Comparison of ENCODE assay signal across 8 cellular contexts in genomic region chr9:132411091-132411508, GRCh38. TPM values are rescaled to one million over a fixed set of nuclear protein-coding genes. Genes with fewer than 3 reads are reported as not detected.
DNase-seq lines count a peak whose midpoint lies in the region; ATAC-seq and TF ChIP-seq lines count a peak whose summit lies in the region.

No MANE protein-coding gene starts in this region.

- H3K27me3 ChIP-seq in A673 (replicated peaks; ENCODE audit: insufficient read depth, low read depth, low read length, poor library complexity) (peaks cover 69% of the 10 kb centered on the region), duodenal mucosa (ENCODE audit: control insufficient read depth in 1 of 2, insufficient read depth in 2 of 2, low read length in 2 of 2) (peaks cover 54 to 58% of the 10 kb centered on the region in 2 donors), mesenchymal stem cell (ENCODE audit: control insufficient read depth in 1 of 2, insufficient read depth in 1 of 2, low read length in 2 of 2) (peaks cover 62 to 68% of the 10 kb centered on the region in 2 experiments)

- H3K4me3 ChIP-seq in A673 (ENCODE audit: low read depth, low read length, poor library complexity, severe bottlenecking) = no peak overlapping the region
- H3K4me3 ChIP-seq in duodenal mucosa (ENCODE audit: low read depth in 1 of 2, low read length in 2 of 2) = peak overlapping the region; percentile 52 to 55
- no peak overlapping the region for H3K4me3 ChIP-seq in mesenchymal stem cell (ENCODE audit: insufficient read depth in 1 of 2, low read depth in 1 of 2, low read length in 2 of 2)

- no peaks in the 10 kb centered on the region for H3K4me1 ChIP-seq in A673 (ENCODE audit: insufficient read depth, low read length, poor library complexity, severe bottlenecking)
- peaks cover 13 to 20% of the 10 kb centered on the region in 2 donors for H3K4me1 ChIP-seq in duodenal mucosa (ENCODE audit: control insufficient read depth in 1 of 2, insufficient read depth in 2 of 2, low read length in 2 of 2)
- peaks cover 16% of the 10 kb centered on the region for H3K4me1 ChIP-seq in mesenchymal stem cell (ENCODE audit: control insufficient read depth, insufficient read depth, low read depth, low read length)

- H2BK120ac ChIP-seq in mesenchymal stem cell (ENCODE audit: low read depth, low read length) = no peak overlapping the region

- H3K9ac ChIP-seq in duodenal mucosa (ENCODE audit: low read depth in 1 of 2, low read length in 2 of 2) (peak overlapping the region in 1 of 2 donors; percentile 43), mesenchymal stem cell (ENCODE audit: low read length) (no peak overlapping the region)

- DNase-seq in A673 (ENCODE audit: low spot score) (peak; percentile 34), GM19240 (ENCODE audit: insufficient read length, low spot score) (peak; percentile 56), NCI-H2107 (lab: John Stamatoyannopoulos, UW) (peak; percentile 86), mesenchymal stem cell (peak; percentile 44)
- DNase-seq in activated CD4-positive, alpha-beta T cell treated with anti-CD3 and anti-CD28 coated beads, Interleukin-2, amount 50 U/mL, for 4 hours = peak; percentile 58 to 62
- DNase-seq in stimulated activated effector memory CD8-positive, alpha-beta T cell treated with anti-CD3 and anti-CD28 coated beads, Interleukin-12 subunit alpha, Interleukin-12 subunit beta, amount 100 ng/mL, for 72 hours (ENCODE audit: low spot score in 2 of 2) = peak; percentile 59 to 78

- no peak overlapping the region for H3K14ac ChIP-seq in mesenchymal stem cell (ENCODE audit: low read length in 2 of 2)

- no peak overlapping the region for H4K91ac ChIP-seq in mesenchymal stem cell (ENCODE audit: low read length)

- H3K36me3 ChIP-seq in A673 (ENCODE audit: insufficient read depth, low read length, poor library complexity, severe bottlenecking) (no peaks in the 10 kb centered on the region), duodenal mucosa (ENCODE audit: control insufficient read depth in 1 of 2, insufficient read depth in 2 of 2, low read length in 2 of 2) (no peaks in the 10 kb centered on the region), mesenchymal stem cell (ENCODE audit: control insufficient read depth in 1 of 2, insufficient read depth in 2 of 2, low read depth in 1 of 2, low read length in 2 of 2) (no peaks in the 10 kb centered on the region)

- H3K27ac ChIP-seq in A673 (ENCODE audit: low read depth, low read length, poor library complexity, severe bottlenecking) (no peak overlapping the region), duodenal mucosa (ENCODE audit: low read depth, low read length) (no peak overlapping the region), mesenchymal stem cell (ENCODE audit: low read length, poor library complexity, severe bottlenecking) (no peak overlapping the region)

- POLR2A ChIA-PET in A673 (lab: Charles Lee; ENCODE audit: low non-redundant PET) = no interaction called here

- no peak overlapping the region for H2BK15ac ChIP-seq in mesenchymal stem cell (ENCODE audit: low read depth, poor library complexity, severe bottlenecking)

- TF ChIP-seq CTCF in A673 (conservative IDR thresholded peaks at IDR 0.05; ENCODE audit: low read depth, low read length) = peak; percentile 75

- H2BK5ac ChIP-seq in mesenchymal stem cell (ENCODE audit: low read depth, low read length, poor library complexity, severe bottlenecking) = no peak overlapping the region

- WGBS in mesenchymal stem cell = 1% methylated on average over 16 of the region's 20 CpGs

- H2AFZ ChIP-seq in mesenchymal stem cell (ENCODE audit: low read depth, low read length) = no peak overlapping the region

- no peak overlapping the region for H2AK5ac ChIP-seq in mesenchymal stem cell (ENCODE audit: low read length, severe bottlenecking)

- H3K4ac ChIP-seq in mesenchymal stem cell (ENCODE audit: low read depth in 1 of 2, low read length in 2 of 2) = no peak overlapping the region

- no peak overlapping the region for H2BK12ac ChIP-seq in mesenchymal stem cell (ENCODE audit: low read length in 2 of 2)

- H3K23ac ChIP-seq in mesenchymal stem cell (ENCODE audit: low read length in 2 of 2) = no peak overlapping the region

- H3K4me2 ChIP-seq in mesenchymal stem cell (ENCODE audit: low read length, poor library complexity, severe bottlenecking) = peak overlapping the region; percentile 23

- no TSS peak for BruUV-seq in A673 (replicated peaks; lab: Mats Ljungman, UMichigan)

- ATAC-seq in stimulated activated effector memory CD8-positive, alpha-beta T cell treated with anti-CD3 and anti-CD28 coated beads, Interleukin-12 subunit alpha, Interleukin-12 subunit beta, amount 100 ng/mL, for 72 hours = peak; percentile 66
- ATAC-seq in GM18870 (IDR thresholded peaks at IDR 0.05; ENCODE audit: unreplicated experiment) = no peak

- H3K9me3 ChIP-seq in A673 (ENCODE audit: low read depth, low read length, poor library complexity, severe bottlenecking) (no peaks in the 10 kb centered on the region), duodenal mucosa (ENCODE audit: control insufficient read depth in 1 of 2, low read length in 2 of 2) (no peaks in the 10 kb centered on the region), mesenchymal stem cell (ENCODE audit: control insufficient read depth, low read length) (no peaks in the 10 kb centered on the region)

- H3K9me3 Mint-ChIP-seq in stimulated activated effector memory CD8-positive, alpha-beta T cell treated with anti-CD3 and anti-CD28 coated beads, Interleukin-12 subunit alpha, Interleukin-12 subunit beta, amount 100 ng/mL, for 72 hours = no peaks in the 10 kb centered on the region

- intact Hi-C loops in A673 (cut with micrococcal nuclease; ENCODE audit: unreplicated experiment) = loop anchor here (5.0 kb wide), 2 partner anchors 96 to 391 kb away; no protein-coding TSS in a partner anchor

- H3K27ac Mint-ChIP-seq in stimulated activated effector memory CD8-positive, alpha-beta T cell treated with anti-CD3 and anti-CD28 coated beads, Interleukin-12 subunit alpha, Interleukin-12 subunit beta, amount 100 ng/mL, for 72 hours = no peak overlapping the region

- no peak overlapping the region for H3K18ac ChIP-seq in mesenchymal stem cell (ENCODE audit: low read depth in 1 of 2, low read length in 2 of 2)

- no peak overlapping the region for H4K8ac ChIP-seq in mesenchymal stem cell (ENCODE audit: low read length)

- peaks cover 27% of the 10 kb centered on the region for H3K4me1 Mint-ChIP-seq in stimulated activated effector memory CD8-positive, alpha-beta T cell treated with anti-CD3 and anti-CD28 coated beads, Interleukin-12 subunit alpha, Interleukin-12 subunit beta, amount 100 ng/mL, for 72 hours

- CTCF ChIA-PET in A673 (lab: Charles Lee) = no interaction called here

- peaks cover 7% of the 10 kb centered on the region for H3K36me3 Mint-ChIP-seq in stimulated activated effector memory CD8-positive, alpha-beta T cell treated with anti-CD3 and anti-CD28 coated beads, Interleukin-12 subunit alpha, Interleukin-12 subunit beta, amount 100 ng/mL, for 72 hours

- H3K4me3 Mint-ChIP-seq in stimulated activated effector memory CD8-positive, alpha-beta T cell treated with anti-CD3 and anti-CD28 coated beads, Interleukin-12 subunit alpha, Interleukin-12 subunit beta, amount 100 ng/mL, for 72 hours = peak overlapping the region; percentile 66

- H3K79me1 ChIP-seq in mesenchymal stem cell (replicated peaks; ENCODE audit: low read length, poor library complexity, severe bottlenecking) = peaks cover under 1% of the 10 kb centered on the region

RNA-seq across cellular contexts. Expression of gene CFAP77, which starts 1.1 kb away (rescaled TPM):
- not detected in 2 replicates for total RNA-seq in A673 (2021)
- polyA plus RNA-seq in mesenchymal stem cell (2013, experiment 1 of 2) = 0.08 TPM
- 0.11 TPM for polyA plus RNA-seq in mesenchymal stem cell (2013, experiment 2 of 2)

RNA-seq across cellular contexts. Expression of gene TTF1, which starts 4.5 kb away (rescaled TPM):
- 27.2 and 27.5 TPM in 2 replicates for total RNA-seq in A673 (2021)
- polyA plus RNA-seq in mesenchymal stem cell (2013, experiment 1 of 2) = 9.4 TPM
- 9.9 TPM for polyA plus RNA-seq in mesenchymal stem cell (2013, experiment 2 of 2)

RNA-seq across cellular contexts. Expression of gene SETX, which starts 56.3 kb away (rescaled TPM):
- total RNA-seq in A673 (2021) = 41.4 and 42.5 TPM in 2 replicates
- polyA plus RNA-seq in mesenchymal stem cell (2013, experiment 1 of 2) = 19.3 TPM
- 18.5 TPM for polyA plus RNA-seq in mesenchymal stem cell (2013, experiment 2 of 2)

Comparison
In these comparisons a context has a peak if more than half of its experiments do, and no peak if none do; other contexts are left out.
1. DNase-seq: peak in every context shown above with its lines; median percentile 86 in NCI-H2107; 68 in stimulated activated effector memory CD8-positive, alpha-beta T cell treated with anti-CD3 and anti-CD28 coated beads, Interleukin-12 subunit alpha, Interleukin-12 subunit beta, amount 100 ng/mL, for 72 hours; 60 in activated CD4-positive, alpha-beta T cell treated with anti-CD3 and anti-CD28 coated beads, Interleukin-2, amount 50 U/mL, for 4 hours; 56 in GM19240; 44 in mesenchymal stem cell; 34 in A673.
2. H3K4me3 ChIP-seq: peak in duodenal mucosa (2 of 2); none in A673 (single experiment) and mesenchymal stem cell (0 of 2).